Comparison of ENCODE assay signal across 12 cellular contexts in genomic region chr16:70635356-70636016, GRCh38. TPM values are rescaled to one million over a fixed set of nuclear protein-coding genes. Genes with fewer than 3 reads are reported as not detected.
DNase-seq lines count a peak whose midpoint lies in the region; ATAC-seq and TF ChIP-seq lines count a peak whose summit lies in the region.
"Had no signal": no experiment of that assay in that cellular context is flagged by ENCODE, and none has a peak within 500 bp of the region (broad histone marks: within the 10 kb centered on the region; RNA-seq: fewer than 3 reads in every experiment).

No MANE protein-coding gene starts in this region.

- DNase-seq in HFFc6, result peak; percentile 74
- peak; percentile 78 for DNase-seq in amniotic epithelial cell (ENCODE audit: low read depth)
- peak; percentile 93 for DNase-seq in fibroblast of pulmonary artery (ENCODE audit: low read depth)
- peak; percentile 45 for DNase-seq in skeletal muscle cell (ENCODE audit: low read depth)
- no peak for DNase-seq in activated CD4-positive, alpha-beta memory T cell treated with anti-CD3 and anti-CD28 coated beads, Interleukin-2, amount 10 ng/mL, durations not matched to agents 7 days and 5 days
- no peak for DNase-seq in NCI-H1105 treated with DMSO at 0.1 percent for 48 hours (lab: John Stamatoyannopoulos, UW)
- DNase-seq in dorsolateral prefrontal cortex, result no peak
- DNase-seq: activated CD4-positive, alpha-beta T cell treated with anti-CD3 and anti-CD28 coated beads for 4 hours; esophagus squamous epithelium had no signal

- CTCF ChIA-PET in activated CD4-positive, alpha-beta memory T cell treated with anti-CD3 and anti-CD28 coated beads, Interleukin-2, amount 10 ng/mL, durations not matched to agents 7 days and 5 days (lab: Charles Lee), result interaction anchor here (0.6 kb wide), 1 partner anchor 19 kb away, joined by 3 read pairs; no protein-coding TSS in a partner anchor

- peaks cover 4% of the 10 kb centered on the region; the same call in 1 of the 2 replicates for H3K27me3 Mint-ChIP-seq in HFFc6 (ENCODE audit: insufficient read depth)
- peaks cover 15% of the 10 kb centered on the region for H3K27me3 Mint-ChIP-seq in activated CD4-positive, alpha-beta memory T cell treated with anti-CD3 and anti-CD28 coated beads, Interleukin-2, amount 10 ng/mL, durations not matched to agents 7 days and 5 days

- H3K27ac ChIP-seq in dorsolateral prefrontal cortex, result peak overlapping the region in 3 of 59 donors; percentile 3 to 11 (median 7)

- peak overlapping the region; percentile 2 for H3K4me3 ChIP-seq in fibroblast of pulmonary artery (replicated peaks; ENCODE audit: low read depth, low read length)
- H3K4me3 ChIP-seq in skeletal muscle cell (ENCODE audit: low read depth, low read length), result no peak overlapping the region
- H3K4me3 ChIP-seq in dorsolateral prefrontal cortex, result no peak overlapping the region
- H3K4me3 ChIP-seq: esophagus squamous epithelium had no signal

- H3K27ac Mint-ChIP-seq in HFFc6, result peak overlapping the region; percentile 98
- H3K27ac Mint-ChIP-seq in activated CD4-positive, alpha-beta memory T cell treated with anti-CD3 and anti-CD28 coated beads, Interleukin-2, amount 10 ng/mL, durations not matched to agents 7 days and 5 days, result no peak overlapping the region
- H3K27ac Mint-ChIP-seq: activated naive CD4-positive, alpha-beta T cell treated with anti-CD3 and anti-CD28 coated beads, Interleukin-2, amount 50 U/mL, for 72 hours; memory B cell had no signal

- peaks cover 7% of the 10 kb centered on the region for H3K9me3 Mint-ChIP-seq in HFFc6
- H3K9me3 Mint-ChIP-seq in activated CD4-positive, alpha-beta memory T cell treated with anti-CD3 and anti-CD28 coated beads, Interleukin-2, amount 10 ng/mL, durations not matched to agents 7 days and 5 days, result peaks cover 5% of the 10 kb centered on the region
- H3K9me3 Mint-ChIP-seq: activated naive CD4-positive, alpha-beta T cell treated with anti-CD3 and anti-CD28 coated beads, Interleukin-2, amount 50 U/mL, for 72 hours had no signal

- no peaks in the 10 kb centered on the region for H3K27me3 ChIP-seq in dorsolateral prefrontal cortex
- H3K27me3 ChIP-seq: esophagus squamous epithelium had no signal

- H3K4me1 Mint-ChIP-seq in HFFc6 (ENCODE audit: low read depth), result peaks cover 25% of the 10 kb centered on the region
- no peaks in the 10 kb centered on the region for H3K4me1 Mint-ChIP-seq in activated CD4-positive, alpha-beta memory T cell treated with anti-CD3 and anti-CD28 coated beads, Interleukin-2, amount 10 ng/mL, durations not matched to agents 7 days and 5 days
- H3K4me1 Mint-ChIP-seq: memory B cell had no signal

- H3K4me3 Mint-ChIP-seq in HFFc6, result peak overlapping the region; percentile 87
- no peak overlapping the region for H3K4me3 Mint-ChIP-seq in activated CD4-positive, alpha-beta memory T cell treated with anti-CD3 and anti-CD28 coated beads, Interleukin-2, amount 10 ng/mL, durations not matched to agents 7 days and 5 days
- H3K4me3 Mint-ChIP-seq: memory B cell had no signal

- TF ChIP-seq CTCF in HFFc6 (IDR thresholded peaks at IDR 0.05), result no peak
- TF ChIP-seq CTCF in fibroblast of pulmonary artery (IDR thresholded peaks at IDR 0.05; ENCODE audit: low read length, missing control alignments), result no peak
- TF ChIP-seq CTCF in dorsolateral prefrontal cortex (IDR thresholded peaks at IDR 0.05 in 54 of 56, conservative IDR thresholded peaks at IDR 0.05 in 2 of 56; ENCODE audit: low read depth in 1 of 56, partially characterized antibody in 56 of 56), result no peak

- no peak for ATAC-seq in GM21619 (IDR thresholded peaks at IDR 0.05; ENCODE audit: unreplicated experiment)
- ATAC-seq: activated naive CD4-positive, alpha-beta T cell treated with anti-CD3 and anti-CD28 coated beads, Interleukin-2, amount 50 U/mL, for 72 hours had no signal

- intact Hi-C loops in dorsolateral prefrontal cortex (cut with DNase I), result no loop called here

- POLR2A ChIA-PET in activated CD4-positive, alpha-beta memory T cell treated with anti-CD3 and anti-CD28 coated beads, Interleukin-2, amount 10 ng/mL, durations not matched to agents 7 days and 5 days (lab: Charles Lee), result no interaction called here

- H3K36me3 Mint-ChIP-seq in HFFc6 (ENCODE audit: low read depth), result peaks cover 5% of the 10 kb centered on the region
- H3K36me3 Mint-ChIP-seq in activated CD4-positive, alpha-beta memory T cell treated with anti-CD3 and anti-CD28 coated beads, Interleukin-2, amount 10 ng/mL, durations not matched to agents 7 days and 5 days (ENCODE audit: low read depth), result no peaks in the 10 kb centered on the region

RNA-seq across cellular contexts. Expression of gene IL34, which starts 10.9 kb away (rescaled TPM):
- under 1 TPM in 2 of 6 experiments, not detected in 4; 0.09 TPM for total RNA-seq in HFFc6 (2021; fragmentation: NEBNext Ultra II Directional; extraction: Animal tissue kit (Norgen Biotek cat#: 25700))
- not detected for total RNA-seq in activated CD4-positive, alpha-beta memory T cell treated with anti-CD3 and anti-CD28 coated beads, Interleukin-2, amount 10 ng/mL, durations not matched to agents 7 days and 5 days
- total RNA-seq in dorsolateral prefrontal cortex, result 10 to 100 TPM in 117 of 120 experiments, 1 to 10 TPM in 3; 5.0 to 52.7 (median 20.4) TPM
- total RNA-seq: activated naive CD4-positive, alpha-beta T cell treated with anti-CD3 and anti-CD28 coated beads, Interleukin-2, amount 50 U/mL, for 72 hours had no signal

RNA-seq across cellular contexts. Expression of gene MTSS2, which starts 50.4 kb away (rescaled TPM):
- total RNA-seq in HFFc6 (2021; fragmentation: NEBNext Ultra II Directional; extraction: Animal tissue kit (Norgen Biotek cat#: 25700)), result 10 to 100 TPM; 82.0 to 96.1 (median 86.5) TPM
- total RNA-seq in activated CD4-positive, alpha-beta memory T cell treated with anti-CD3 and anti-CD28 coated beads, Interleukin-2, amount 10 ng/mL, durations not matched to agents 7 days and 5 days, result 1 to 10 TPM; 3.3 TPM
- 100 to 1,000 TPM; 135 to 968 (median 301) TPM for total RNA-seq in dorsolateral prefrontal cortex

Comparison
In these comparisons a context has a peak if more than half of its experiments do, and no peak if none do; other contexts are left out.
1. DNase-seq: peak in HFFc6 (single experiment), amniotic epithelial cell (single experiment), fibroblast of pulmonary artery (single experiment) and skeletal muscle cell (single experiment); none in activated CD4-positive, alpha-beta memory T cell treated with anti-CD3 and anti-CD28 coated beads, Interleukin-2, amount 10 ng/mL, durations not matched to agents 7 days and 5 days (single experiment), NCI-H1105 treated with DMSO at 0.1 percent for 48 hours (single experiment) and dorsolateral prefrontal cortex (0 of 10).
2. RNA of gene IL34, which starts 10.9 kb away (total RNA-seq): 5.0 to 52.7 TPM in dorsolateral prefrontal cortex; not detected in activated CD4-positive, alpha-beta memory T cell treated with anti-CD3 and anti-CD28 coated beads, Interleukin-2, amount 10 ng/mL, durations not matched to agents 7 days and 5 days and 0.09 TPM in HFFc6; every median in the first group is over 4 times any median in the second.
3. RNA of gene MTSS2, which starts 50.4 kb away (total RNA-seq): 135 to 968 TPM in dorsolateral prefrontal cortex and 82.0 to 96.1 TPM in HFFc6; 3.3 TPM in activated CD4-positive, alpha-beta memory T cell treated with anti-CD3 and anti-CD28 coated beads, Interleukin-2, amount 10 ng/mL, durations not matched to agents 7 days and 5 days; every median in the first group is over 10 times any median in the second.